Comparison of ENCODE assay signal across 15 cellular contexts in genomic region chr2:196677404-196677803, GRCh38. TPM values are rescaled to one million over a fixed set of nuclear protein-coding genes. Genes with fewer than 3 reads are reported as not detected.
DNase-seq lines count a peak whose midpoint lies in the region; ATAC-seq, FAIRE-seq and TF ChIP-seq lines count a peak whose summit lies in the region.
"Had no signal": no experiment of that assay in that cellular context is flagged by ENCODE, and none has a peak within 500 bp of the region (broad histone marks: within the 10 kb centered on the region; RNA-seq: fewer than 3 reads in every experiment).

No MANE protein-coding gene starts in this region.

- BruUV-seq in Caco-2 (replicated peaks; lab: Mats Ljungman, UMichigan), result no TSS peak

- TF ChIP-seq EP300 in A549 (IDR thresholded peaks at IDR 0.05), result no peak

- no peaks in the 10 kb centered on the region for H3K4me1 ChIP-seq in A549
- H3K4me1 ChIP-seq in astrocyte (ENCODE audit: insufficient read depth, low read length), result no peaks in the 10 kb centered on the region
- no peaks in the 10 kb centered on the region for H3K4me1 ChIP-seq in hepatocyte (ENCODE audit: insufficient read depth)
- H3K4me1 ChIP-seq in Caco-2, result no peaks in the 10 kb centered on the region
- H3K4me1 ChIP-seq: BLaER1 treated with 17β-estradiol and CSF1 and Interleukin-3, amounts not matched to agents 10 nM and 100 nM; SJCRH30 had no signal

- H3K4me2 ChIP-seq in A549, result no peak overlapping the region
- no peak overlapping the region for H3K4me2 ChIP-seq in astrocyte (ENCODE audit: low read length)
- no peak overlapping the region for H3K4me2 ChIP-seq in hepatocyte
- H3K4me2 ChIP-seq: BLaER1 treated with 17β-estradiol and CSF1 and Interleukin-3, amounts not matched to agents 10 nM and 100 nM had no signal

- H2AFZ ChIP-seq in astrocyte (ENCODE audit: low read depth, low read length), result no peak overlapping the region
- H2AFZ ChIP-seq in hepatocyte, result no peak overlapping the region

- FAIRE-seq in A549 (lab: Jason Lieb, UNC) (no peak), astrocyte (lab: Jason Lieb, UNC) (no peak)
- FAIRE-seq: GM12878 had no signal

- intact Hi-C loops in CD14-positive monocyte (cut with micrococcal nuclease) (no loop called here), Caco-2 (cut with micrococcal nuclease; ENCODE audit: unreplicated experiment) (no loop called here)

- H3K4me3 Mint-ChIP-seq in astrocyte (ENCODE audit: unreplicated experiment), result no peak overlapping the region
- no peak overlapping the region for H3K4me3 Mint-ChIP-seq in CD14-positive monocyte
- no peak overlapping the region for H3K4me3 Mint-ChIP-seq in Caco-2 (ENCODE audit: unreplicated experiment)

- H3K27me3 Mint-ChIP-seq in astrocyte (ENCODE audit: low read depth, unreplicated experiment) (no peaks in the 10 kb centered on the region), CD14-positive monocyte (ENCODE audit: low read depth in 3 of 3) (no peaks in the 10 kb centered on the region), Caco-2 (ENCODE audit: insufficient read depth, unreplicated experiment) (no peaks in the 10 kb centered on the region)

- H3K9me3 ChIP-seq in A549, result no peaks in the 10 kb centered on the region
- H3K9me3 ChIP-seq in astrocyte (ENCODE audit: insufficient read depth, low read depth, low read length), result no peaks in the 10 kb centered on the region
- no peaks in the 10 kb centered on the region for H3K9me3 ChIP-seq in hepatocyte (ENCODE audit: low read depth)
- no peaks in the 10 kb centered on the region for H3K9me3 ChIP-seq in Caco-2
- H3K9me3 ChIP-seq: BLaER1 treated with 17β-estradiol and CSF1 and Interleukin-3, amounts not matched to agents 10 nM and 100 nM; SJCRH30 had no signal

- H3K27me3 ChIP-seq in astrocyte (ENCODE audit: insufficient read depth, low read length), result no peaks in the 10 kb centered on the region
- H3K27me3 ChIP-seq in hepatocyte, result no peaks in the 10 kb centered on the region
- H3K27me3 ChIP-seq in Caco-2 (replicated peaks; ENCODE audit: control insufficient read depth, insufficient read depth, low read length), result no peaks in the 10 kb centered on the region
- H3K27me3 ChIP-seq: BLaER1 treated with 17β-estradiol and CSF1 and Interleukin-3, amounts not matched to agents 10 nM and 100 nM; SJCRH30 had no signal

- no peak overlapping the region for H3K4me3 ChIP-seq in A549
- no peak overlapping the region for H3K4me3 ChIP-seq in astrocyte (ENCODE audit: insufficient read depth, low read depth, low read length)
- H3K4me3 ChIP-seq in hepatocyte, result no peak overlapping the region
- no peak overlapping the region for H3K4me3 ChIP-seq in Caco-2 (ENCODE audit: low read depth, low read length)
- H3K4me3 ChIP-seq: BLaER1 treated with 17β-estradiol and CSF1 and Interleukin-3, amounts not matched to agents 10 nM and 100 nM; coronary artery; GM12878; SJCRH30 had no signal

- no peak overlapping the region for H3K27ac Mint-ChIP-seq in astrocyte (ENCODE audit: unreplicated experiment)
- no peak overlapping the region for H3K27ac Mint-ChIP-seq in CD14-positive monocyte
- H3K27ac Mint-ChIP-seq in Caco-2 (ENCODE audit: unreplicated experiment), result no peak overlapping the region
- H3K27ac Mint-ChIP-seq: activated T-helper 2 cell treated with anti-CD3 and anti-CD28 coated beads, Interferon-gamma antibody, Interleukin-2, Interleukin-4, amounts not matched to agents 10 μg/mL and 5 μg/mL and 100 μg/mL, durations not matched to agents 14 hours and 24 hours and 36 hours had no signal

- TF ChIP-seq CTCF in A549 (IDR thresholded peaks at IDR 0.05), result no peak
- no peak for TF ChIP-seq CTCF in astrocyte (IDR thresholded peaks at IDR 0.05; ENCODE audit: insufficient read depth, low read depth, low read length)
- no peak for TF ChIP-seq CTCF in hepatocyte (IDR thresholded peaks at IDR 0.05; ENCODE audit: poor library complexity)
- no peak for TF ChIP-seq CTCF in GM10266 (IDR thresholded peaks at IDR 0.05; ENCODE audit: control insufficient read depth, insufficient read depth, low read depth, missing control alignments)
- TF ChIP-seq CTCF in CD14-positive monocyte (IDR thresholded peaks at IDR 0.05), result no peak
- no peak for TF ChIP-seq CTCF in Caco-2 (IDR thresholded peaks at IDR 0.05; ENCODE audit: insufficient read depth in 1 of 2, low read depth in 1 of 2, low read length in 1 of 2, severe bottlenecking in 1 of 2, unreplicated experiment in 1 of 2)

- H3K9ac ChIP-seq in astrocyte (ENCODE audit: low read length), result no peak overlapping the region
- H3K9ac ChIP-seq: BLaER1 treated with 17β-estradiol and CSF1 and Interleukin-3, amounts not matched to agents 10 nM and 100 nM had no signal

- no peaks in the 10 kb centered on the region for H3K36me3 Mint-ChIP-seq in astrocyte (ENCODE audit: low read depth, unreplicated experiment)
- H3K36me3 Mint-ChIP-seq in CD14-positive monocyte, result peaks cover 9 to 11% of the 10 kb centered on the region in 2 donors
- peaks cover 7% of the 10 kb centered on the region for H3K36me3 Mint-ChIP-seq in Caco-2 (ENCODE audit: insufficient read depth, unreplicated experiment)

- POLR2A ChIA-PET in A549 (lab: Yijun Ruan, JAX) (no interaction called here), Caco-2 (lab: Charles Lee) (no interaction called here)

- H3K9me3 Mint-ChIP-seq in astrocyte (ENCODE audit: unreplicated experiment) (no peaks in the 10 kb centered on the region), CD14-positive monocyte (peaks cover 0 to 2% (median 0%) of the 10 kb centered on the region in 7 donors), Caco-2 (ENCODE audit: unreplicated experiment) (no peaks in the 10 kb centered on the region)
- H3K9me3 Mint-ChIP-seq: activated T-helper 2 cell treated with anti-CD3 and anti-CD28 coated beads, Interferon-gamma antibody, Interleukin-2, Interleukin-4, amounts not matched to agents 10 μg/mL and 5 μg/mL and 100 μg/mL, durations not matched to agents 14 hours and 24 hours and 36 hours had no signal

- DNase-seq in A549 (ENCODE audit: low read depth in 1 of 2, low spot score in 1 of 2), result peak in 1 of 2 experiments; percentile 17
- DNase-seq in HCEC 1CT, result peak; percentile 45
- DNase-seq in astrocyte (ENCODE audit: low read depth), result peak; percentile 56
- peak; percentile 59 for DNase-seq in hepatocyte (ENCODE audit: low spot score)
- DNase-seq in GM10266 (ENCODE audit: extremely low spot score), result no peak
- no peak for DNase-seq in CD14-positive monocyte (ENCODE audit: low spot score)
- no peak for DNase-seq in SKM-1 (lab: John Stamatoyannopoulos, UW; ENCODE audit: unreplicated experiment)
- DNase-seq in Caco-2, result no peak
- DNase-seq: hypothalamus, NCI-H345, SJCRH30 had no signal

- no peak for TF ChIP-seq RAD21 in A549 (conservative IDR thresholded peaks at IDR 0.05 in 1 of 2, IDR thresholded peaks at IDR 0.05 in 1 of 2)

- CTCF ChIA-PET in A549 (lab: Yijun Ruan, JAX) (no interaction called here), Caco-2 (lab: Charles Lee) (no interaction called here)

- WGBS in A549 (ENCODE audit: missing lambda C conversion rate), result 92% methylated on average over 5 of the region's 5 CpGs
- WGBS in hepatocyte (ENCODE audit: low lambda C conversion rate, missing lambda C conversion rate), result 83% methylated on average over 5 of the region's 5 CpGs

- H3K36me3 ChIP-seq in astrocyte (ENCODE audit: insufficient read depth, low read length), result peaks cover 4% of the 10 kb centered on the region
- H3K36me3 ChIP-seq in hepatocyte (replicated peaks; ENCODE audit: insufficient read depth, low read depth), result no peaks in the 10 kb centered on the region
- no peaks in the 10 kb centered on the region for H3K36me3 ChIP-seq in Caco-2 (ENCODE audit: control insufficient read depth, insufficient read depth, low read length)
- H3K36me3 ChIP-seq: SJCRH30 had no signal

- H3K9me2 ChIP-seq in hepatocyte (replicated peaks; ENCODE audit: insufficient read depth), result no peaks in the 10 kb centered on the region

- H4K20me1 ChIP-seq in astrocyte (ENCODE audit: insufficient read depth, low read length), result no peaks in the 10 kb centered on the region
- no peaks in the 10 kb centered on the region for H4K20me1 ChIP-seq in hepatocyte (ENCODE audit: insufficient read depth, poor library complexity, severe bottlenecking)
- H4K20me1 ChIP-seq: BLaER1 treated with 17β-estradiol and CSF1 and Interleukin-3, amounts not matched to agents 10 nM and 100 nM had no signal

- no peak for TF ChIP-seq POLR2A in A549 (IDR thresholded peaks at IDR 0.05; ENCODE audit: low read length)

- peak in 1 of 2 experiments; percentile 59; a peak in 1 of 6 replicates for ATAC-seq in A549
- ATAC-seq: GM12878 had no signal

- H3K4me1 Mint-ChIP-seq in astrocyte (ENCODE audit: low read depth, unreplicated experiment), result no peaks in the 10 kb centered on the region
- no peaks in the 10 kb centered on the region for H3K4me1 Mint-ChIP-seq in CD14-positive monocyte
- no peaks in the 10 kb centered on the region for H3K4me1 Mint-ChIP-seq in Caco-2 (ENCODE audit: low read depth, unreplicated experiment)

- H3K79me2 ChIP-seq in astrocyte (ENCODE audit: insufficient read depth, low read length), result no peaks in the 10 kb centered on the region
- H3K79me2 ChIP-seq in hepatocyte, result no peaks in the 10 kb centered on the region

- no peak overlapping the region for H3K27ac ChIP-seq in A549
- H3K27ac ChIP-seq in astrocyte (ENCODE audit: low read depth, low read length), result no peak overlapping the region
- no peak overlapping the region for H3K27ac ChIP-seq in hepatocyte
- H3K27ac ChIP-seq: BLaER1 treated with 17β-estradiol and CSF1 and Interleukin-3, amounts not matched to agents 10 nM and 100 nM; coronary artery; SJCRH30 had no signal

TF ChIP-seq in A549, 52 proteins besides CTCF, POLR2A, EP300 and RAD21:
- TF ChIP-seq FOSB (CRISPR knock-in tag; IDR thresholded peaks at IDR 0.05) (no peak), ZFP36 (IDR thresholded peaks at IDR 0.05; ENCODE audit: borderline replicate concordance, partially characterized antibody) (no peak), GATA3 (IDR thresholded peaks at IDR 0.05; ENCODE audit: borderline replicate concordance) (no peak), MAFK (IDR thresholded peaks at IDR 0.05; ENCODE audit: partially characterized antibody) (peak; percentile 91), MAX (IDR thresholded peaks at IDR 0.05) (no peak)

RNA-seq across cellular contexts. Expression of gene CCDC150, which starts 37.9 kb away (rescaled TPM):
- polyA plus RNA-seq in A549 (2011; rRNA removed), result 13.2 and 17.7 TPM in 2 replicates
- 3.0 and 3.1 TPM in 2 replicates for polyA plus RNA-seq in A549 (2012; cell fraction: cytosol; rRNA removed)
- polyA plus RNA-seq in A549 (2012; cell fraction: nucleus; rRNA removed), result 9.1 and 12.3 TPM in 2 replicates
- 9.9 to 14.2 TPM (median 13.2 TPM) in 3 replicates for polyA plus RNA-seq in A549 (2017; fragmentation: RNase III; extraction: RNeasy Plus Mini Kit Qiagen cat#74134 plus additional on column Dnase treatment)
- polyA minus RNA-seq in A549 (2011; rRNA and poly(A)+ RNA removed), result 10.7 and 10.8 TPM in 2 replicates
- total RNA-seq in astrocyte, result 2.2 and 4.4 TPM in 2 replicates
- total RNA-seq in hepatocyte, result 5.5 and 6.2 TPM in 2 replicates
- polyA plus RNA-seq in hepatocyte, result 5.5 and 6.6 TPM in 2 replicates
- not detected for polyA plus RNA-seq in CD14-positive monocyte
- total RNA-seq in Caco-2 (2022), result 26.3 and 34.0 TPM in 2 replicates

Comparison
In these comparisons a context has a peak if more than half of its experiments do, and no peak if none do; other contexts are left out.
1. DNase-seq: peak in HCEC 1CT (single experiment), astrocyte (single experiment) and hepatocyte (single experiment); none in GM10266 (single experiment), CD14-positive monocyte (single experiment), SKM-1 (single experiment) and Caco-2 (0 of 2).